21 cellular contexts compared by ENCODE assay signal in the genomic region with DNA sequence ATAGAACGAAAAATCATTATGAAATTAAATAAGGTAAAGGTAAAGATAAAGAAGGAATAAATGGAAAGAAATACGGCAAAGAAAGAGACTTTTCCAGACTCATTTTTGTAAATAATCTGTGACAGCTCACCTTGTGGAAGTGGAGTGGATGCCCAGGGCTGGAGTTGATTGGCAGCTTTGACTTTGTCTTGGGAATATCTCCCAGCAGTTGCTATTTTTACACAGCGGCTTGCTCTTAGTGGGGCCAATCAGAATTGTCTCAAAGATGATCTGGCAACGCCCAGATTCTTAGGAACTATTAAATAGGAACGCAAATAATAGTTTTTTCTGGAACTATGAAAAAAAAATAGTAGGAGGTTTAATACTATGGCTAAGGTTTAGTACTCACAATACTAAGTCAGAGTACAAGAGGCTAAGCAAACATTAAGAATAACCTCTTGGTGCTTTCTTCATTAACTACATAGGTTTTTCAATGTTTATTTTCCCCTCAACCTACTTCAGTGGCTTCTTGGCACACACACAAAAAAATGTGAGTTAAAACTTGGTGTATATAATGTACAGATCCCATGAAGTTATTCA.
"Had no signal": no experiment of that assay in that cellular context is flagged by ENCODE, and none has a peak within 500 bp of the region (broad histone marks: within the 10 kb centered on the region; RNA-seq: fewer than 3 reads in every experiment).

No MANE protein-coding gene starts in this region.

- DNase-seq: IMR-90, Karpas-422, KG1, MG63, NCI-H1092, NCI-H1105 treated with DMSO at 0.1 percent for 48 hours, NCI-H1417 treated with DMSO at 0.1 percent for 48 hours, NCI-H146, NCI-H1694 treated with DMSO at 0.1 percent for 48 hours, NCI-H1930, NCI-H2081, NCI-H2107, NCI-H2171 treated with DMSO at 0.1 percent for 48 hours, NCI-H345, NCI-H510A, NCI-H524 treated with DMSO at 0.1 percent for 48 hours, NCI-H69, NCI-H774, Right ventricle myocardium superior, RPMI8226, SIG-M5 had no signal
